In genomic region chr18:80246656-80247402, GRCh38 we compare ENCODE assay signal across 9 cellular contexts. TPM values are rescaled to one million over a fixed set of nuclear protein-coding genes. Genes with fewer than 3 reads are reported as not detected.
DNase-seq lines count a peak whose midpoint lies in the region; FAIRE-seq and TF ChIP-seq lines count a peak whose summit lies in the region.
"Had no signal": no experiment of that assay in that cellular context is flagged by ENCODE, and none has a peak within 500 bp of the region (broad histone marks: within the 10 kb centered on the region; RNA-seq: fewer than 3 reads in every experiment).

No MANE protein-coding gene starts in this region.

- no peak overlapping the region for H3K27ac ChIP-seq in duodenal mucosa (ENCODE audit: low read depth, low read length)

- H3K27me3 ChIP-seq in H7 (ENCODE audit: control insufficient read depth, insufficient read depth, low read length) (peaks cover 12% of the 10 kb centered on the region), duodenal mucosa (ENCODE audit: control insufficient read depth in 1 of 2, insufficient read depth in 2 of 2, low read length in 2 of 2) (peaks cover 4 to 7% of the 10 kb centered on the region in 2 donors)

- H3K4me1 ChIP-seq in duodenal mucosa (ENCODE audit: control insufficient read depth in 1 of 2, insufficient read depth in 2 of 2, low read length in 2 of 2), result no peaks in the 10 kb centered on the region

- no peak overlapping the region for H3K27ac Mint-ChIP-seq in mesothelial cell of epicardium

- H3K36me3 ChIP-seq in H7 (replicated peaks; ENCODE audit: control insufficient read depth, insufficient read depth, low read length) (no peaks in the 10 kb centered on the region), duodenal mucosa (ENCODE audit: control insufficient read depth in 1 of 2, insufficient read depth in 2 of 2, low read length in 2 of 2) (no peaks in the 10 kb centered on the region)

- no peaks in the 10 kb centered on the region for H3K27me3 Mint-ChIP-seq in mesothelial cell of epicardium (ENCODE audit: low read depth)

- no peaks in the 10 kb centered on the region for H3K36me3 Mint-ChIP-seq in mesothelial cell of epicardium

- peak; percentile 37 for DNase-seq in DMS79 treated with DMSO at 0.1 percent for 48 hours (lab: John Stamatoyannopoulos, UW)
- DNase-seq in DMS79 (lab: John Stamatoyannopoulos, UW), result no peak
- no peak for DNase-seq in H7
- peak; percentile 15 for DNase-seq in NCI-H2171 treated with DMSO at 0.1 percent for 48 hours (lab: John Stamatoyannopoulos, UW)
- DNase-seq in mesothelial cell of epicardium (ENCODE audit: low spot score in 2 of 2, unreplicated experiment in 2 of 2), result peak in 1 of 2 experiments; percentile 68
- DNase-seq in urothelium cell line (ENCODE audit: low spot score), result peak; percentile 96
- DNase-seq in NCI-H226, result no peak

- no peaks in the 10 kb centered on the region for H3K9me3 Mint-ChIP-seq in mesothelial cell of epicardium

- no peaks in the 10 kb centered on the region for H3K9me3 ChIP-seq in duodenal mucosa (ENCODE audit: control insufficient read depth in 1 of 2, low read length in 2 of 2)

- H3K4me3 ChIP-seq in H7 (ENCODE audit: insufficient read depth, low read depth, low read length) (peak overlapping the region; percentile 79), duodenal mucosa (ENCODE audit: low read depth in 1 of 2, low read length in 2 of 2) (peak overlapping the region; percentile 51 to 62)

- H3K4me1 Mint-ChIP-seq in mesothelial cell of epicardium, result peaks cover 19% of the 10 kb centered on the region

- H3K9ac ChIP-seq in duodenal mucosa (ENCODE audit: low read depth in 1 of 2, low read length in 2 of 2), result peak overlapping the region in 1 of 2 donors; percentile 12

- peak overlapping the region; percentile 68 for H3K4me3 Mint-ChIP-seq in mesothelial cell of epicardium

- peak; percentile 40 for FAIRE-seq in urothelium cell line (lab: Jason Lieb, UNC)
- FAIRE-seq: A204.1 had no signal

- TF ChIP-seq CTCF in mesothelial cell of epicardium (IDR thresholded peaks at IDR 0.05; ENCODE audit: unreplicated experiment), result no peak

RNA-seq across cellular contexts. Expression of gene PARD6G, which starts 0.5 kb away (rescaled TPM):
- 4.4 and 6.3 TPM in 2 replicates for total RNA-seq in H7 (2014; rRNA removed; shearing (Covaris generic))
- 25.5 to 30.8 TPM (median 30.7 TPM) in 3 replicates for total RNA-seq in mesothelial cell of epicardium

Comparison
In these comparisons a context has a peak if more than half of its experiments do, and no peak if none do; other contexts are left out.
1. DNase-seq: peak in DMS79 treated with DMSO at 0.1 percent for 48 hours (single experiment), NCI-H2171 treated with DMSO at 0.1 percent for 48 hours (single experiment) and urothelium cell line (single experiment); none in DMS79 (single experiment), H7 (single experiment) and NCI-H226 (single experiment).